ENCODE assay signal across 1 cellular context in genomic region chr11:117595440-117595839, GRCh38.
TF ChIP-seq lines count a peak whose summit lies in the region.

No MANE protein-coding gene starts in this region.

TF ChIP-seq in K562, 482 proteins besides CTCF, POLR2A, EP300 and RAD21 (continued from another document):
- TF ChIP-seq E4F1 (CRISPR knock-in tag; IDR thresholded peaks at IDR 0.05; ENCODE audit: borderline replicate concordance) (no peak), MAZ (CRISPR knock-in tag; conservative IDR thresholded peaks at IDR 0.05 in 1 of 2, IDR thresholded peaks at IDR 0.05 in 1 of 2) (0 out of 4 replicates have a peak, but pooled peaks of 1 of the 2 experiments have one; percentile 29), GABPA (tag; conservative IDR thresholded peaks at IDR 0.05; ENCODE audit: low read depth) (peak; percentile 43; the same call in 1 of the 2 replicates), CEBPG (CRISPR knock-in tag; IDR thresholded peaks at IDR 0.05) (no peak), CEBPG (tag; conservative IDR thresholded peaks at IDR 0.05 in 1 of 2, IDR thresholded peaks at IDR 0.05 in 1 of 2) (peak in 1 of 2 experiments; percentile 40; a peak in 1 of 4 replicates)
